In genomic region chr3:149892371-149892770, GRCh38 we compare ENCODE assay signal across 8 cellular contexts.
"Had no signal": no experiment of that assay in that cellular context is flagged by ENCODE, and none has a peak within 500 bp of the region (broad histone marks: within the 10 kb centered on the region; RNA-seq: fewer than 3 reads in every experiment).

No MANE protein-coding gene starts in this region.

- H3K9me3 ChIP-seq: HAP-1 had no signal

- H3K4me1 ChIP-seq: HAP-1 had no signal

- ATAC-seq: HCT116, K562 had no signal

- H3K4me3 ChIP-seq: GM23248, HAP-1, K562 had no signal

- DNase-seq: GM23248, GOT3, H7, HFFc6, IMR-90 had no signal

- H3K36me3 ChIP-seq: HAP-1 had no signal

- H3K27ac ChIP-seq: GM23248 had no signal
